ENCODE assay signal across 22 cellular contexts in genomic region chr12:100017056-100017455, GRCh38. TPM values are rescaled to one million over a fixed set of nuclear protein-coding genes. Genes with fewer than 3 reads are reported as not detected.
"Had no signal": no experiment of that assay in that cellular context is flagged by ENCODE, and none has a peak within 500 bp of the region (broad histone marks: within the 10 kb centered on the region; RNA-seq: fewer than 3 reads in every experiment).

No MANE protein-coding gene starts in this region.

- H3K9me3 ChIP-seq: gastrocnemius medialis, mucosa of descending colon, upper lobe of left lung had no signal

- H3K9ac ChIP-seq: neural progenitor cell had no signal

- H3K4me1 ChIP-seq: gastrocnemius medialis, neural progenitor cell, right atrium auricular region, upper lobe of left lung had no signal

- H3K27me3 Mint-ChIP-seq: activated naive CD8-positive, alpha-beta T cell treated with anti-CD3 and anti-CD28 coated beads for 36 hours; activated T-helper 17 cell treated with anti-CD3 and anti-CD28 coated beads, Interleukin-2, amount 50 U/mL, for 72 hours; memory B cell; naive thymus-derived CD4-positive, alpha-beta T cell; progenitor cell of endocrine pancreas; stimulated activated naive CD8-positive, alpha-beta T cell treated with anti-CD3 and anti-CD28 coated beads, Interleukin-15, amount 100 ng/mL, for 72 hours had no signal

- H3K4me1 Mint-ChIP-seq: activated naive CD8-positive, alpha-beta T cell treated with anti-CD3 and anti-CD28 coated beads for 36 hours; activated T-helper 17 cell treated with anti-CD3 and anti-CD28 coated beads, Interleukin-2, amount 50 U/mL, for 72 hours; memory B cell; naive thymus-derived CD4-positive, alpha-beta T cell; neural progenitor cell; stimulated activated naive CD8-positive, alpha-beta T cell treated with anti-CD3 and anti-CD28 coated beads, Interleukin-15, amount 100 ng/mL, for 72 hours had no signal

- H3K36me3 Mint-ChIP-seq: neural progenitor cell had no signal

- H3K27ac ChIP-seq: brain microvascular endothelial cell, coronary artery, gastrocnemius medialis, neural progenitor cell, right atrium auricular region, skin epidermis, upper lobe of left lung, WERI-Rb-1 had no signal

- H3K4me3 ChIP-seq: coronary artery, gastrocnemius medialis, mucosa of descending colon, neural progenitor cell, right atrium auricular region, skin epidermis, upper lobe of left lung had no signal

- H3K27ac Mint-ChIP-seq: activated naive CD8-positive, alpha-beta T cell treated with anti-CD3 and anti-CD28 coated beads for 36 hours; activated T-helper 17 cell treated with anti-CD3 and anti-CD28 coated beads, Interleukin-2, amount 50 U/mL, for 72 hours; memory B cell; neural progenitor cell; progenitor cell of endocrine pancreas; stimulated activated naive CD8-positive, alpha-beta T cell treated with anti-CD3 and anti-CD28 coated beads, Interleukin-15, amount 100 ng/mL, for 72 hours had no signal

- H3K4me2 ChIP-seq: neural progenitor cell had no signal

- H3K27me3 ChIP-seq: brain microvascular endothelial cell, gastrocnemius medialis, neural progenitor cell, right atrium auricular region, upper lobe of left lung had no signal

- DNase-seq: activated CD4-positive, alpha-beta T cell treated with anti-CD3 and anti-CD28 coated beads, Interleukin-2, amount 50 U/mL, for 4 hours; activated naive CD4-positive, alpha-beta T cell; activated naive CD8-positive, alpha-beta T cell treated with anti-CD3 and anti-CD28 coated beads for 36 hours; amygdala; brain microvascular endothelial cell; gastrocnemius medialis; head of caudate nucleus; kidney glomerular epithelial cell; left ventricle myocardium superior; mucosa of descending colon; naive thymus-derived CD4-positive, alpha-beta T cell; stimulated activated CD4-positive, alpha-beta T cell treated with anti-CD3 and anti-CD28 coated beads, Interleukin-4, amount 100 ng/mL, for 1 hour; stimulated activated naive CD8-positive, alpha-beta T cell treated with anti-CD3 and anti-CD28 coated beads, Interleukin-15, amount 100 ng/mL, for 72 hours; upper lobe of left lung; WERI-Rb-1 had no signal

- H3K4me3 Mint-ChIP-seq: activated naive CD8-positive, alpha-beta T cell treated with anti-CD3 and anti-CD28 coated beads for 36 hours; activated T-helper 17 cell treated with anti-CD3 and anti-CD28 coated beads, Interleukin-2, amount 50 U/mL, for 72 hours; memory B cell; naive thymus-derived CD4-positive, alpha-beta T cell; stimulated activated naive CD8-positive, alpha-beta T cell treated with anti-CD3 and anti-CD28 coated beads, Interleukin-15, amount 100 ng/mL, for 72 hours had no signal

- H2AFZ ChIP-seq: neural progenitor cell had no signal

- H3K36me3 ChIP-seq: brain microvascular endothelial cell, gastrocnemius medialis, neural progenitor cell, right atrium auricular region, upper lobe of left lung, WERI-Rb-1 had no signal

- ATAC-seq: activated T-helper 17 cell treated with anti-CD3 and anti-CD28 coated beads, Interleukin-2, amount 50 U/mL, for 72 hours; gastrocnemius medialis; left ventricle myocardium superior; mucosa of descending colon; naive thymus-derived CD4-positive, alpha-beta T cell; stimulated activated naive CD8-positive, alpha-beta T cell treated with anti-CD3 and anti-CD28 coated beads, Interleukin-15, amount 100 ng/mL, for 72 hours had no signal

RNA-seq across cellular contexts. Expression of gene ANKS1B, which starts 32.3 kb away (rescaled TPM):
- total RNA-seq: activated naive CD8-positive, alpha-beta T cell treated with anti-CD3 and anti-CD28 coated beads for 36 hours had no signal
- polyA plus RNA-seq: naive thymus-derived CD4-positive, alpha-beta T cell had no signal
